Comparison of ENCODE assay signal across 30 cellular contexts in the genomic region with DNA sequence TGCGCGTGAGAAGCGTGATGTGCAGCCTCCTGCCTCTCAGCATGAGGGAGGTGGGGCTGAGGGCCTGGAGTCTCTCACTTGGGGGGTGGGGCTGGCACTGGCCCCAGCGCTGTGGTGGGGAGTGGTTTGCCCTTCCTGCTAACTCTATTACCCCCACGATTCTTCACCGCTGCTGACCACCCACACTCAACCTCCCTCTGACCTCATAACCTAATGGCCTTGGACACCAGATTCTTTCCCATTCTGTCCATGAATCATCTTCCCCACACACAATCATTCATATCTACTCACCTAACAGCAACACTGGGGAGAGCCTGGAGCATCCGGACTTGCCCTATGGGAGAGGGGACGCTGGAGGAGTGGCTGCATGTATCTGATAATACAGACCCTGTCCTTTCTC. TPM values are rescaled to one million over a fixed set of nuclear protein-coding genes. Genes with fewer than 3 reads are reported as not detected.
DNase-seq lines count a peak whose midpoint lies in the region; ATAC-seq, FAIRE-seq and TF ChIP-seq lines count a peak whose summit lies in the region.
"Had no signal": no experiment of that assay in that cellular context is flagged by ENCODE, and none has a peak within 500 bp of the region (broad histone marks: within the 10 kb centered on the region; RNA-seq: fewer than 3 reads in every experiment).

No MANE protein-coding gene starts in this region.

- DNase-seq in ELR (ENCODE audit: low read depth) (peak; percentile 64), M059J (ENCODE audit: low read depth) (peak; percentile 67), H1 (ENCODE audit: low read depth in 1 of 2, low spot score in 2 of 2) (no peak), osteoblast (ENCODE audit: insufficient read length, low spot score, missing footprints) (peak; percentile 66), osteocyte (ENCODE audit: extremely low spot score, unreplicated experiment) (no peak), H7 (no peak)
- no peak for DNase-seq in activated CD4-positive, alpha-beta T cell treated with anti-CD3 and anti-CD28 coated beads, Interleukin-2, amount 50 U/mL, for 1 hour
- no peak for DNase-seq in stimulated activated naive CD8-positive, alpha-beta T cell treated with anti-CD3 and anti-CD28 coated beads, Interleukin-15, amount 100 ng/mL, for 72 hours
- DNase-seq: activated CD4-positive, alpha-beta T cell treated with anti-CD3 and anti-CD28 coated beads, Interleukin-2, amount 50 U/mL, for 48 hours; activated gamma-delta T cell; amniotic stem cell; CD4-positive, CD25-positive, alpha-beta regulatory T cell; MM.1S; natural killer cell; NCI-H1694; NCI-H2171 treated with DMSO at 0.1 percent for 48 hours; NCI-H69; SJCRH30; stimulated activated CD4-positive, alpha-beta T cell treated with anti-CD3 and anti-CD28 coated beads, Interleukin-2, amount 100 ng/mL, for 24 hours; stimulated activated naive CD4-positive, alpha-beta T cell treated with Interleukin-2 at 50 U/mL for 16 hours; T-helper 2 cell; tibial artery had no signal

- no peaks in the 10 kb centered on the region for H3K36me3 ChIP-seq in H1 (ENCODE audit: control insufficient read depth in 2 of 4, insufficient read depth in 4 of 4, low read length in 3 of 4)
- no peaks in the 10 kb centered on the region for H3K36me3 ChIP-seq in osteoblast (ENCODE audit: insufficient read depth, low read length)
- H3K36me3 ChIP-seq in H7 (replicated peaks; ENCODE audit: control insufficient read depth, insufficient read depth, low read length) = no peaks in the 10 kb centered on the region
- H3K36me3 ChIP-seq: cardiac muscle cell, SJCRH30, tibial artery had no signal

- H2AFZ ChIP-seq in H1 (ENCODE audit: low read length) (no peak overlapping the region), osteoblast (ENCODE audit: low read length) (no peak overlapping the region)

- H3K4me1 Mint-ChIP-seq in osteocyte (ENCODE audit: unreplicated experiment) = no peaks in the 10 kb centered on the region
- no peaks in the 10 kb centered on the region for H3K4me1 Mint-ChIP-seq in stimulated activated naive CD8-positive, alpha-beta T cell treated with anti-CD3 and anti-CD28 coated beads, Interleukin-15, amount 100 ng/mL, for 72 hours
- H3K4me1 Mint-ChIP-seq: CD4-positive, CD25-positive, alpha-beta regulatory T cell; natural killer cell had no signal

- H3K79me1 ChIP-seq in H1 (ENCODE audit: low read depth, low read length) = no peaks in the 10 kb centered on the region

- H2BK20ac ChIP-seq in H1 (ENCODE audit: low read length) = no peak overlapping the region

- H3K4me1 ChIP-seq in H1 (replicated peaks in 1 of 4; ENCODE audit: control insufficient read depth in 3 of 4, insufficient read depth in 4 of 4, low read length in 3 of 4) (peaks cover 0 to 3% (median 0%) of the 10 kb centered on the region in 4 experiments; a peak in 2 of 7 replicates), osteoblast (ENCODE audit: insufficient read depth, low read length) (peaks cover 8% of the 10 kb centered on the region)
- H3K4me1 ChIP-seq: SJCRH30, tibial artery had no signal

- no peaks in the 10 kb centered on the region for H3K9me3 Mint-ChIP-seq in osteocyte (ENCODE audit: unreplicated experiment)
- no peaks in the 10 kb centered on the region for H3K9me3 Mint-ChIP-seq in stimulated activated naive CD8-positive, alpha-beta T cell treated with anti-CD3 and anti-CD28 coated beads, Interleukin-15, amount 100 ng/mL, for 72 hours
- H3K9me3 Mint-ChIP-seq: natural killer cell, WTC11 had no signal

- no peak overlapping the region for H3K4me3 ChIP-seq in H1 (ENCODE audit: extremely low read depth in 1 of 4, insufficient read depth in 2 of 4, low read depth in 3 of 4, low read length in 4 of 4)
- no peak overlapping the region for H3K4me3 ChIP-seq in osteoblast (ENCODE audit: insufficient read depth, low read length)
- H3K4me3 ChIP-seq in H7 (ENCODE audit: insufficient read depth, low read depth, low read length) = no peak overlapping the region
- H3K4me3 ChIP-seq: cardiac muscle cell, SJCRH30, skin epidermis, tibial artery had no signal

- POLR2A ChIA-PET in H1 (lab: Charles Lee; ENCODE audit: partially characterized antibody) = no interaction called here

- TF ChIP-seq RAD21 in H1 (IDR thresholded peaks at IDR 0.05 in 1 of 2, conservative IDR thresholded peaks at IDR 0.05 in 1 of 2; ENCODE audit: low read depth in 2 of 2, low read length in 2 of 2) = no peak

- H2BK15ac ChIP-seq in H1 (ENCODE audit: low read length) = no peak overlapping the region

- no peak overlapping the region for H2BK120ac ChIP-seq in H1 (replicated peaks; ENCODE audit: low read depth, low read length)

- 86% methylated on average over 8 of the region's 8 CpGs; no CpG with 5 or more reads in 1 of the 2 experiments for WGBS in H1 (ENCODE audit: extremely low coverage in 1 of 2, insufficient coverage in 1 of 2, insufficient read length in 1 of 2, insufficient replicate concordance in 2 of 2, low coverage in 1 of 2, low lambda C conversion rate in 2 of 2, missing lambda C conversion rate in 1 of 2), 2 experiments

- H3K56ac ChIP-seq in H1 (replicated peaks; ENCODE audit: insufficient read length, low read depth, low read length) = no peak overlapping the region

- H3K23me2 ChIP-seq in H1 (ENCODE audit: low read depth, low read length) = no peaks in the 10 kb centered on the region

- no peaks in the 10 kb centered on the region for H3K27me3 Mint-ChIP-seq in osteocyte (ENCODE audit: unreplicated experiment)
- peaks cover 21% of the 10 kb centered on the region for H3K27me3 Mint-ChIP-seq in stimulated activated naive CD8-positive, alpha-beta T cell treated with anti-CD3 and anti-CD28 coated beads, Interleukin-15, amount 100 ng/mL, for 72 hours

- H4K5ac ChIP-seq in H1 (ENCODE audit: insufficient read length, low read depth, low read length) = no peak overlapping the region

- FAIRE-seq in H1 (lab: Jason Lieb, UNC) = no peak
- FAIRE-seq: frontal cortex had no signal

- H3K9me3 ChIP-seq in H1 (ENCODE audit: insufficient read depth in 2 of 2, low read depth in 1 of 2, low read length in 1 of 2) (no peaks in the 10 kb centered on the region), osteoblast (ENCODE audit: low read depth, low read length) (no peaks in the 10 kb centered on the region)
- H3K9me3 ChIP-seq: SJCRH30, tibial artery had no signal

- H3K27ac Mint-ChIP-seq in osteocyte (ENCODE audit: unreplicated experiment) = no peak overlapping the region
- H3K27ac Mint-ChIP-seq in stimulated activated naive CD8-positive, alpha-beta T cell treated with anti-CD3 and anti-CD28 coated beads, Interleukin-15, amount 100 ng/mL, for 72 hours = no peak overlapping the region
- H3K27ac Mint-ChIP-seq: CD4-positive, CD25-positive, alpha-beta regulatory T cell; natural killer cell; WTC11 had no signal

- H4K8ac ChIP-seq in H1 (ENCODE audit: extremely low read depth, insufficient read depth, low read length) = no peak overlapping the region

- no peaks in the 10 kb centered on the region for H3K36me3 Mint-ChIP-seq in osteocyte (ENCODE audit: unreplicated experiment)
- H3K36me3 Mint-ChIP-seq: CD4-positive, CD25-positive, alpha-beta regulatory T cell; natural killer cell; WTC11 had no signal

- no peak for TF ChIP-seq POLR2A in H1 (IDR thresholded peaks at IDR 0.05; ENCODE audit: control extremely low read depth in 1 of 2, low read depth in 2 of 2, low read length in 2 of 2)

- no peak overlapping the region for H3K4me3 Mint-ChIP-seq in osteocyte (ENCODE audit: unreplicated experiment)
- no peak overlapping the region for H3K4me3 Mint-ChIP-seq in stimulated activated naive CD8-positive, alpha-beta T cell treated with anti-CD3 and anti-CD28 coated beads, Interleukin-15, amount 100 ng/mL, for 72 hours
- H3K4me3 Mint-ChIP-seq: CD4-positive, CD25-positive, alpha-beta regulatory T cell; natural killer cell; WTC11 had no signal

- H3K27me3 ChIP-seq in H1 (replicated peaks in 1 of 4; ENCODE audit: control insufficient read depth in 3 of 4, extremely low read depth in 1 of 4, insufficient read depth in 3 of 4, low read length in 3 of 4) (no peaks in the 10 kb centered on the region), osteoblast (ENCODE audit: insufficient read depth, low read length) (peaks cover 5% of the 10 kb centered on the region), H7 (ENCODE audit: control insufficient read depth, insufficient read depth, low read length) (no peaks in the 10 kb centered on the region)
- H3K27me3 ChIP-seq: cardiac muscle cell, SJCRH30, tibial artery had no signal

- H3K27ac ChIP-seq in H1 (ENCODE audit: low read depth, low read length) = no peak overlapping the region
- no peak overlapping the region for H3K27ac ChIP-seq in osteoblast (ENCODE audit: low read depth, low read length)
- H3K27ac ChIP-seq: cardiac muscle cell, SJCRH30, skin epidermis, tibial artery had no signal

- H3K4ac ChIP-seq in H1 (replicated peaks; ENCODE audit: insufficient read length, low read depth, low read length) = no peak overlapping the region

- H4K20me1 ChIP-seq in H1 (replicated peaks in 1 of 2; ENCODE audit: control insufficient read depth in 1 of 2, insufficient read depth in 2 of 2, low read length in 2 of 2) = no peaks in the 10 kb centered on the region
- H4K20me1 ChIP-seq in osteoblast (ENCODE audit: insufficient read depth, low read length) = no peaks in the 10 kb centered on the region

- H3K23ac ChIP-seq in H1 (ENCODE audit: insufficient read length) = no peak overlapping the region

- no peak overlapping the region for H2AK5ac ChIP-seq in H1 (ENCODE audit: low read depth, low read length)

- no peak overlapping the region for H3K9ac ChIP-seq in H1 (replicated peaks in 1 of 4; ENCODE audit: extremely low read depth in 1 of 4, low read depth in 3 of 4, low read length in 3 of 4)

- H3K14ac ChIP-seq in H1 (ENCODE audit: insufficient read length) = no peak overlapping the region

- no peak overlapping the region for H2BK5ac ChIP-seq in H1 (ENCODE audit: low read depth, low read length)

- H3K4me2 ChIP-seq in H1 (ENCODE audit: insufficient read depth in 1 of 2, low read depth in 2 of 2, low read length in 2 of 2) (no peak overlapping the region), osteoblast (ENCODE audit: insufficient read depth, low read length) (peak overlapping the region; percentile 28)

- CTCF ChIA-PET in H1 (lab: Charles Lee; ENCODE audit: partially characterized antibody) = no interaction called here

- no peak for TF ChIP-seq EP300 in H1 (IDR thresholded peaks at IDR 0.05; ENCODE audit: borderline replicate concordance in 1 of 2, low read depth in 2 of 2, low read length in 2 of 2)

- no peak overlapping the region for H4K91ac ChIP-seq in H1 (replicated peaks; ENCODE audit: insufficient read length, low read length)

- H3K18ac ChIP-seq in H1 (ENCODE audit: extremely low read depth, low read length) = no peak overlapping the region

- H2BK12ac ChIP-seq in H1 (ENCODE audit: low read depth, low read length) = 0 out of 2 replicates have a peak overlapping the region, but pooled peaks have one; percentile 27

- no peaks in the 10 kb centered on the region for H3K79me2 ChIP-seq in H1 (ENCODE audit: control insufficient read depth in 1 of 2, insufficient read depth in 2 of 2, low read length in 2 of 2)
- H3K79me2 ChIP-seq in osteoblast (ENCODE audit: insufficient read depth, low read length) = no peaks in the 10 kb centered on the region

- no peak for TF ChIP-seq CTCF in H1 (IDR thresholded peaks at IDR 0.05; ENCODE audit: control extremely low read depth in 1 of 3, insufficient read depth in 1 of 3, low read depth in 1 of 3, low read length in 3 of 3)
- no peak for TF ChIP-seq CTCF in osteoblast (IDR thresholded peaks at IDR 0.05; ENCODE audit: extremely low read depth, low read depth, low read length)
- TF ChIP-seq CTCF in osteocyte (IDR thresholded peaks at IDR 0.05) = no peak

- no peak for ATAC-seq in stimulated activated naive CD8-positive, alpha-beta T cell treated with anti-CD3 and anti-CD28 coated beads, Interleukin-15, amount 100 ng/mL, for 72 hours
- ATAC-seq: natural killer cell, WTC11 had no signal

RNA-seq across cellular contexts. Expression of a gene that starts 8.7 kb away (rescaled TPM):
- total RNA-seq in M059J (2014; rRNA removed; shearing (Covaris generic)) = 1.4 and 3.3 TPM in 2 replicates
- 3.4 and 4.2 TPM in 2 replicates for total RNA-seq in H1 (2021; fragmentation: NEBNext Ultra II Directional; extraction: Animal tissue kit (Norgen Biotek cat#: 25700))
- polyA plus RNA-seq in H1 (2011; rRNA removed) = 10.0 and 10.5 TPM in 2 replicates
- polyA plus RNA-seq in H1 (2011; cell fraction: cytosol; rRNA removed) = 6.8 TPM
- polyA plus RNA-seq in H1 (2011; cell fraction: nucleus; rRNA removed) = 9.5 TPM
- 2.0 to 4.4 TPM (median 3.5 TPM) in 4 replicates for polyA plus RNA-seq in H1 (2012, experiment 1 of 2)
- 2.1 TPM for polyA plus RNA-seq in H1 (2012, experiment 2 of 2)
- polyA plus RNA-seq in H1 (2013, experiment 1 of 2) = 3.7 TPM
- 3.9 TPM for polyA plus RNA-seq in H1 (2013, experiment 2 of 2)
- polyA minus RNA-seq in H1 (2011; rRNA and poly(A)+ RNA removed) = 4.5 and 4.7 TPM in 2 replicates
- 2.8 TPM for polyA minus RNA-seq in H1 (2011; cell fraction: cytosol; rRNA and poly(A)+ RNA removed)
- polyA minus RNA-seq in H1 (2011; cell fraction: nucleus; rRNA and poly(A)+ RNA removed) = 2.2 TPM
- under 0.01 TPM in 1 of 2 replicates, not detected in the other for total RNA-seq in osteoblast
- not detected in 2 replicates for total RNA-seq in osteocyte
- 2.0 and 2.7 TPM in 2 replicates for total RNA-seq in H7 (2014; rRNA removed; shearing (Covaris generic))
- total RNA-seq: cardiac muscle cell; CD4-positive, CD25-positive, alpha-beta regulatory T cell; natural killer cell; SJCRH30 had no signal
- polyA plus RNA-seq: cardiac muscle cell had no signal

RNA-seq across cellular contexts. Expression of a gene that starts 52.5 kb away (rescaled TPM):
- not detected in 2 replicates for total RNA-seq in M059J (2014; rRNA removed; shearing (Covaris generic))
- total RNA-seq in H1 (2021; fragmentation: NEBNext Ultra II Directional; extraction: Animal tissue kit (Norgen Biotek cat#: 25700)) = not detected in 2 replicates
- 0.06 and 0.12 TPM in 2 replicates for polyA plus RNA-seq in H1 (2011; rRNA removed)
- polyA plus RNA-seq in H1 (2011; cell fraction: cytosol; rRNA removed) = 0.19 TPM
- 0.07 TPM for polyA plus RNA-seq in H1 (2011; cell fraction: nucleus; rRNA removed)
- 0.36 TPM in 1 of 4 replicates, not detected in the others for polyA plus RNA-seq in H1 (2012, experiment 1 of 2)
- not detected for polyA plus RNA-seq in H1 (2012, experiment 2 of 2)
- 0.12 TPM for polyA plus RNA-seq in H1 (2013, experiment 1 of 2)
- not detected for polyA plus RNA-seq in H1 (2013, experiment 2 of 2)
- not detected in 2 replicates for polyA minus RNA-seq in H1 (2011; rRNA and poly(A)+ RNA removed)
- not detected for polyA minus RNA-seq in H1 (2011; cell fraction: cytosol; rRNA and poly(A)+ RNA removed)
- not detected for polyA minus RNA-seq in H1 (2011; cell fraction: nucleus; rRNA and poly(A)+ RNA removed)
- total RNA-seq in osteoblast (not detected in 2 replicates), osteocyte (not detected in 2 replicates)
- not detected in 2 replicates for total RNA-seq in H7 (2014; rRNA removed; shearing (Covaris generic))
- total RNA-seq: cardiac muscle cell; CD4-positive, CD25-positive, alpha-beta regulatory T cell; dermis microvascular lymphatic vessel endothelial cell; frontal cortex; kidney epithelial cell; mesenteric fat pad; SJCRH30; WTC11 had no signal
- polyA plus RNA-seq: AG04450; cardiac muscle cell; CD4-positive, CD25-positive, alpha-beta regulatory T cell had no signal

Comparison
In these comparisons a context has a peak if more than half of its experiments do, and no peak if none do; other contexts are left out.
1. DNase-seq: peak in ELR (single experiment), M059J (single experiment) and osteoblast (single experiment); none in H1 (0 of 2), osteocyte (single experiment), activated CD4-positive, alpha-beta T cell treated with anti-CD3 and anti-CD28 coated beads, Interleukin-2, amount 50 U/mL, for 1 hour (single experiment), H7 (single experiment) and stimulated activated naive CD8-positive, alpha-beta T cell treated with anti-CD3 and anti-CD28 coated beads, Interleukin-15, amount 100 ng/mL, for 72 hours (0 of 2).